In the genomic region with DNA sequence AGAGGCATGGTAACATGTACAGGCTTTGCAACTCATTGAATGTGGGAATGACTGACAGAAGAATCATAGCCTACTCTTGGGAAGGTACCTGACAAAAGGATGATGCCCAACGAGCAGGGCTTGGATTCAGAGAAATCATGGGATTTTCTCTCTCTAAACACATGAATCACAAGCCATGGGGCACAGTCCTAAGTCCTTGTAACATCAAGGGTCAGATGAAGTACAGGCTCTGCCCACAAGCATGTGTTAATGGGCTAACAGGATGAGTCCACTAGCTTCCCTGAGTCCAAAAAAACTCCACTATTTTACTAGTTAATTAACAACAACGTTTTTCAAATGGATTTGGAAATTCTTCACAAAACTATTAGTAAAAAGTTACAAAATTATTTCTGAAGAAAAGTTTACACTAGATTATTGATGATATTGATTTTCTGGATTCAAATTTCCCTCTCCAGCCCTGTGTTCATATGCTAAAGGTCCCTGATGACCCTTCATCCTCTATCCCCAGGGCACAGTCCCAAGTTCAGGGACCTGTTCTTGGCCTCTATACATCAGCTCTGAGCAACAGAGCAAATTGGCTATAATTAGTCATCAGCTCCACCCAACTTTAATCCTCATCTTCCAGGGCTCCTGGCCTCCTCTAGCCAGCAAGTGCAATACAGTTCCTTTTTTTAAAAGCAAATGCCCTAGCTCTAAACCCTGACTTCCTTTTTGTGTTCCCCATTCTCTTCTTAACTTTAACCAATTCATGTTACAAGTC, we compare ENCODE assay signal across 16 cellular contexts.
A peak's percentile ranks its signal among the peaks of the same experiment; 100 is the strongest.
DNase-seq lines count a peak whose midpoint lies in the region; ATAC-seq, FAIRE-seq and TF ChIP-seq lines count a peak whose summit lies in the region.
"Had no signal": no experiment of that assay in that cellular context is flagged by ENCODE, and none has a peak within 500 bp of the region (broad histone marks: within the 10 kb centered on the region; RNA-seq: fewer than 3 reads in every experiment).

No MANE protein-coding gene starts in this region.

- H3K27me3 ChIP-seq in HL-60 (ENCODE audit: insufficient read depth, poor library complexity, severe bottlenecking) (no peaks in the 10 kb centered on the region), bronchial epithelial cell (ENCODE audit: control insufficient read depth, insufficient read depth, low read length) (no peaks in the 10 kb centered on the region), neutrophil (no peaks in the 10 kb centered on the region)
- H3K27me3 ChIP-seq: brain microvascular endothelial cell, suprapubic skin had no signal

- DNase-seq in HL-60 (ENCODE audit: low read depth in 1 of 2, low spot score in 1 of 2) (peak; percentile 70 to 72), NOMO-1 treated with DMSO at 0.1 percent for 48 hours (lab: John Stamatoyannopoulos, UW; ENCODE audit: unreplicated experiment) (peak; percentile 100), bronchial epithelial cell (ENCODE audit: low read depth) (peak; percentile 45), globus pallidus (ENCODE audit: low spot score) (no peak), HUDEP-2 (lab: John Stamatoyannopoulos, UW; ENCODE audit: unreplicated experiment in 76 of 76) (no peak)
- DNase-seq: activated CD8-positive, alpha-beta T cell treated with anti-CD3 and anti-CD28 coated beads for 36 hours; activated T-cell treated with anti-CD3 and anti-CD28 coated beads, Interleukin-2, amount 50 U/mL, for 72 hours; brain microvascular endothelial cell; erythroblast; GF-D8; NCI-H446; right cardiac atrium had no signal

- peaks cover 6 to 12% of the 10 kb centered on the region in 2 experiments for H3K4me1 ChIP-seq in neutrophil (ENCODE audit: control insufficient read depth in 1 of 2, insufficient read depth in 1 of 2, low read depth in 1 of 2, low read length in 1 of 2)
- H3K4me1 ChIP-seq: HAP-1 had no signal

- no peaks in the 10 kb centered on the region for H3K9me3 ChIP-seq in neutrophil
- H3K9me3 ChIP-seq: HAP-1, suprapubic skin had no signal

- peak overlapping the region; percentile 39 for H3K27ac ChIP-seq in HL-60 (replicated peaks)
- peak overlapping the region; percentile 32 for H3K27ac ChIP-seq in neutrophil
- H3K27ac ChIP-seq: brain microvascular endothelial cell, suprapubic skin had no signal

- FAIRE-seq in bronchial epithelial cell (lab: Jason Lieb, UNC) = no peak

- H3K36me3 ChIP-seq in bronchial epithelial cell (ENCODE audit: control insufficient read depth, insufficient read depth, low read length) (peaks cover 1% of the 10 kb centered on the region), neutrophil (peaks cover 60% of the 10 kb centered on the region)
- H3K36me3 ChIP-seq: brain microvascular endothelial cell, HAP-1 had no signal

- TF ChIP-seq CTCF in HL-60 (IDR thresholded peaks at IDR 0.05; ENCODE audit: insufficient read depth, low read length) = no peak
- no peak for TF ChIP-seq CTCF in bronchial epithelial cell (IDR thresholded peaks at IDR 0.05; ENCODE audit: insufficient read depth, low read length, severe bottlenecking)
- no peak for TF ChIP-seq CTCF in neutrophil (IDR thresholded peaks at IDR 0.05)

- no peak for ATAC-seq in GM21423 (IDR thresholded peaks at IDR 0.05; ENCODE audit: unreplicated experiment)
- ATAC-seq: activated CD8-positive, alpha-beta T cell treated with anti-CD3 and anti-CD28 coated beads for 36 hours; activated T-cell treated with anti-CD3 and anti-CD28 coated beads, Interleukin-2, amount 50 U/mL, for 72 hours; right cardiac atrium had no signal

- H3K4me3 ChIP-seq in HL-60 (replicated peaks; ENCODE audit: insufficient read depth, low read length) (no peak overlapping the region), bronchial epithelial cell (ENCODE audit: low read depth, low read length) (no peak overlapping the region), neutrophil (ENCODE audit: low read depth in 1 of 2, low read length in 1 of 2) (no peak overlapping the region)
- H3K4me3 ChIP-seq: HAP-1, suprapubic skin had no signal

Comparison
In these comparisons a context has a peak if more than half of its experiments do, and no peak if none do; other contexts are left out.
1. DNase-seq: peak in HL-60 (2 of 2), NOMO-1 treated with DMSO at 0.1 percent for 48 hours (single experiment) and bronchial epithelial cell (single experiment); none in globus pallidus (single experiment) and HUDEP-2 (0 of 76).